Comparison of ENCODE assay signal across 1 cellular context in genomic region chr10:79160191-79160590, GRCh38.
TF ChIP-seq lines count a peak whose summit lies in the region.

No MANE protein-coding gene starts in this region.

TF ChIP-seq in IMR-90, 13 proteins besides CTCF, POLR2A, EP300 and RAD21 (continued from another document):
- no peak for TF ChIP-seq USF2 (IDR thresholded peaks at IDR 0.05; ENCODE audit: low read depth, low read length)
